ENCODE assay signal across 1 cellular context in the genomic region with DNA sequence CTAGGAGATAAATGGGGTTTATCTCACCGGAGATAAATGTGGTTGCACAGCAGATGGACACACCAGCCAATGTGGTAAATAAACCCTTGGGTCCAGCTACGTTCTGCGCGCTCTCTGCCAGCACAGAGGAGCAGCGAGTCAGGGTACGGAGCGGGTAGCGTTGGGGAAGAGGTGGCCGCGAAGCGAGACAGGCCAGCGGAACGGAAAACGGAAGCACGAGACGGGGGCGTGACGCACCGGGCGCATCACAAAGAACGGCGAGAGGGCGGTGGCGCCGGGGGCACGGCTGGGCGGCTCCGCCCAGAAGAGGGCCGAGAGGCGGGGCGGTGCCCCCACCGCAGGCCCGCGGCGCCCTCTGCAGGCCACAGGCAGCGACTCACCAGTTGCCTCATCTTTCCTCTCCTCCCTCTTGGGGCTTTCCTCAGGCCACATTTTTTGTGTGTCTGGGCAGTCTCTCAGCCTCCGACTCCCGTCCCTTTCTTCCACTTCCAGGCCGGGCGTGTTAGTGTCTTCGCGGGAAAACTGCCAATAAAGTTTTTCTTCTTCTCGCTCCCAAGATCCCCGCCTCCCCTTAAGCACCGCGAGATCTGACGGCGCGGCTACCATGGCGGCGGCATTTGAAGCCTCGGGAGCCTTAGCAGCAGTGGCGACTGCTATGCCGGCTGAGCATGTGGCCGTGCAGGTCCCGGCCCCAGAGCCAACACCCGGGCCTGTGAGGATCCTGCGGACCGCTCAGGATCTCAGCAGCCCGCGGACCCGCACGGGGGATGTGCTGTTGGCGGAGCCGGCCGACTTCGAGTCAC.
TF ChIP-seq lines count a peak whose summit lies in the region.

A gene with protein sequence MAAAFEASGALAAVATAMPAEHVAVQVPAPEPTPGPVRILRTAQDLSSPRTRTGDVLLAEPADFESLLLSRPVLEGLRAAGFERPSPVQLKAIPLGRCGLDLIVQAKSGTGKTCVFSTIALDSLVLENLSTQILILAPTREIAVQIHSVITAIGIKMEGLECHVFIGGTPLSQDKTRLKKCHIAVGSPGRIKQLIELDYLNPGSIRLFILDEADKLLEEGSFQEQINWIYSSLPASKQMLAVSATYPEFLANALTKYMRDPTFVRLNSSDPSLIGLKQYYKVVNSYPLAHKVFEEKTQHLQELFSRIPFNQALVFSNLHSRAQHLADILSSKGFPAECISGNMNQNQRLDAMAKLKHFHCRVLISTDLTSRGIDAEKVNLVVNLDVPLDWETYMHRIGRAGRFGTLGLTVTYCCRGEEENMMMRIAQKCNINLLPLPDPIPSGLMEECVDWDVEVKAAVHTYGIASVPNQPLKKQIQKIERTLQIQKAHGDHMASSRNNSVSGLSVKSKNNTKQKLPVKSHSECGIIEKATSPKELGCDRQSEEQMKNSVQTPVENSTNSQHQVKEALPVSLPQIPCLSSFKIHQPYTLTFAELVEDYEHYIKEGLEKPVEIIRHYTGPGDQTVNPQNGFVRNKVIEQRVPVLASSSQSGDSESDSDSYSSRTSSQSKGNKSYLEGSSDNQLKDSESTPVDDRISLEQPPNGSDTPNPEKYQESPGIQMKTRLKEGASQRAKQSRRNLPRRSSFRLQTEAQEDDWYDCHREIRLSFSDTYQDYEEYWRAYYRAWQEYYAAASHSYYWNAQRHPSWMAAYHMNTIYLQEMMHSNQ (plus strand): TSS at position 581 of the 803 bp plus-strand sequence. CDS start 24 bp downstream, at position 605.

TF ChIP-seq in HepG2, 621 proteins besides CTCF, POLR2A, EP300 and RAD21 (continued from another document and continues in another):
- TF ChIP-seq, protein P1, sequence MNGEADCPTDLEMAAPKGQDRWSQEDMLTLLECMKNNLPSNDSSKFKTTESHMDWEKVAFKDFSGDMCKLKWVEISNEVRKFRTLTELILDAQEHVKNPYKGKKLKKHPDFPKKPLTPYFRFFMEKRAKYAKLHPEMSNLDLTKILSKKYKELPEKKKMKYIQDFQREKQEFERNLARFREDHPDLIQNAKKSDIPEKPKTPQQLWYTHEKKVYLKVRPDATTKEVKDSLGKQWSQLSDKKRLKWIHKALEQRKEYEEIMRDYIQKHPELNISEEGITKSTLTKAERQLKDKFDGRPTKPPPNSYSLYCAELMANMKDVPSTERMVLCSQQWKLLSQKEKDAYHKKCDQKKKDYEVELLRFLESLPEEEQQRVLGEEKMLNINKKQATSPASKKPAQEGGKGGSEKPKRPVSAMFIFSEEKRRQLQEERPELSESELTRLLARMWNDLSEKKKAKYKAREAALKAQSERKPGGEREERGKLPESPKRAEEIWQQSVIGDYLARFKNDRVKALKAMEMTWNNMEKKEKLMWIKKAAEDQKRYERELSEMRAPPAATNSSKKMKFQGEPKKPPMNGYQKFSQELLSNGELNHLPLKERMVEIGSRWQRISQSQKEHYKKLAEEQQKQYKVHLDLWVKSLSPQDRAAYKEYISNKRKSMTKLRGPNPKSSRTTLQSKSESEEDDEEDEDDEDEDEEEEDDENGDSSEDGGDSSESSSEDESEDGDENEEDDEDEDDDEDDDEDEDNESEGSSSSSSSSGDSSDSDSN (CRISPR knock-in tag; IDR thresholded peaks at IDR 0.05): peak; percentile 85; the same call in 1 of the 2 replicates
- TF ChIP-seq ATF3 (CRISPR knock-in tag; IDR thresholded peaks at IDR 0.05) (no peak), GMEB2 (CRISPR knock-in tag; IDR thresholded peaks at IDR 0.05; ENCODE audit: low read depth) (no peak), ZNF614 (CRISPR knock-in tag; IDR thresholded peaks at IDR 0.05; ENCODE audit: borderline replicate concordance) (peak; percentile 40; the same call in 1 of the 2 replicates), ZNF136 (CRISPR knock-in tag; IDR thresholded peaks at IDR 0.05; ENCODE audit: low read depth) (0 out of 2 replicates have a peak, but pooled peaks have one; percentile 22), HOMEZ (CRISPR knock-in tag; IDR thresholded peaks at IDR 0.05; ENCODE audit: low read depth) (peak; percentile 22; the same call in 1 of the 2 replicates), MYPOP (CRISPR knock-in tag; IDR thresholded peaks at IDR 0.05) (peak; percentile 70), NFIC (IDR thresholded peaks at IDR 0.05; ENCODE audit: low read length) (no peak), PRPF4 (IDR thresholded peaks at IDR 0.05; ENCODE audit: low read depth, low read length, poor library complexity, severe bottlenecking) (peak; percentile 94), SNAI1 (CRISPR knock-in tag; IDR thresholded peaks at IDR 0.05; ENCODE audit: borderline replicate concordance) (no peak), ZNF772 (CRISPR knock-in tag; IDR thresholded peaks at IDR 0.05) (peak; percentile 70; the same call in 1 of the 2 replicates), ARNTL (CRISPR knock-in tag; IDR thresholded peaks at IDR 0.05) (peak; percentile 72; the same call in 1 of the 2 replicates), HDAC2 (CRISPR knock-in tag; IDR thresholded peaks at IDR 0.05) (peak; percentile 34; the same call in 1 of the 2 replicates), SOX5 (CRISPR knock-in tag; IDR thresholded peaks at IDR 0.05; ENCODE audit: borderline replicate concordance) (peak; percentile 70; the same call in 1 of the 2 replicates), CREB1 (IDR thresholded peaks at IDR 0.05) (peak; percentile 81), CREB1 (CRISPR knock-in tag; IDR thresholded peaks at IDR 0.05) (no peak), TBL1XR1 (IDR thresholded peaks at IDR 0.05; ENCODE audit: borderline replicate concordance, low read length, partially characterized antibody) (peak; percentile 46), PRDM4 (CRISPR knock-in tag; IDR thresholded peaks at IDR 0.05; ENCODE audit: borderline replicate concordance) (0 out of 2 replicates have a peak, but pooled peaks have one; percentile 60), ZNF224 (CRISPR knock-in tag; IDR thresholded peaks at IDR 0.05) (peak; percentile 25; the same call in 1 of the 2 replicates), ZNF256 (CRISPR knock-in tag; conservative IDR thresholded peaks at IDR 0.05) (no peak), ZNF710 (CRISPR knock-in tag; IDR thresholded peaks at IDR 0.05; ENCODE audit: borderline replicate concordance) (no peak), ZNF605 (CRISPR knock-in tag; IDR thresholded peaks at IDR 0.05) (peak; percentile 43; the same call in 1 of the 2 replicates), ZNF143 (CRISPR knock-in tag; IDR thresholded peaks at IDR 0.05) (peak; percentile 82), U2AF1 (optimal IDR thresholded peaks at IDR 0.05; ENCODE audit: low read depth, low read length) (peak; percentile 91), MNT (IDR thresholded peaks at IDR 0.05) (peak; percentile 37; the same call in 1 of the 2 replicates), ZNF841 (CRISPR knock-in tag; IDR thresholded peaks at IDR 0.05; ENCODE audit: borderline replicate concordance) (no peak), SAP130 (CRISPR knock-in tag; IDR thresholded peaks at IDR 0.05; ENCODE audit: low read depth) (peak; percentile 94), HOXA9 (CRISPR knock-in tag; IDR thresholded peaks at IDR 0.05; ENCODE audit: borderline replicate concordance) (no peak), DNMT3B (CRISPR knock-in tag; conservative IDR thresholded peaks at IDR 0.05) (0 out of 2 replicates have a peak, but pooled peaks have one; percentile 61), ZNF589 (CRISPR knock-in tag; conservative IDR thresholded peaks at IDR 0.05) (0 out of 2 replicates have a peak, but pooled peaks have one; percentile 49), BCL6 (CRISPR knock-in tag; IDR thresholded peaks at IDR 0.05) (no peak; the same call in none of the 2 replicates)
- TF ChIP-seq, protein P2, sequence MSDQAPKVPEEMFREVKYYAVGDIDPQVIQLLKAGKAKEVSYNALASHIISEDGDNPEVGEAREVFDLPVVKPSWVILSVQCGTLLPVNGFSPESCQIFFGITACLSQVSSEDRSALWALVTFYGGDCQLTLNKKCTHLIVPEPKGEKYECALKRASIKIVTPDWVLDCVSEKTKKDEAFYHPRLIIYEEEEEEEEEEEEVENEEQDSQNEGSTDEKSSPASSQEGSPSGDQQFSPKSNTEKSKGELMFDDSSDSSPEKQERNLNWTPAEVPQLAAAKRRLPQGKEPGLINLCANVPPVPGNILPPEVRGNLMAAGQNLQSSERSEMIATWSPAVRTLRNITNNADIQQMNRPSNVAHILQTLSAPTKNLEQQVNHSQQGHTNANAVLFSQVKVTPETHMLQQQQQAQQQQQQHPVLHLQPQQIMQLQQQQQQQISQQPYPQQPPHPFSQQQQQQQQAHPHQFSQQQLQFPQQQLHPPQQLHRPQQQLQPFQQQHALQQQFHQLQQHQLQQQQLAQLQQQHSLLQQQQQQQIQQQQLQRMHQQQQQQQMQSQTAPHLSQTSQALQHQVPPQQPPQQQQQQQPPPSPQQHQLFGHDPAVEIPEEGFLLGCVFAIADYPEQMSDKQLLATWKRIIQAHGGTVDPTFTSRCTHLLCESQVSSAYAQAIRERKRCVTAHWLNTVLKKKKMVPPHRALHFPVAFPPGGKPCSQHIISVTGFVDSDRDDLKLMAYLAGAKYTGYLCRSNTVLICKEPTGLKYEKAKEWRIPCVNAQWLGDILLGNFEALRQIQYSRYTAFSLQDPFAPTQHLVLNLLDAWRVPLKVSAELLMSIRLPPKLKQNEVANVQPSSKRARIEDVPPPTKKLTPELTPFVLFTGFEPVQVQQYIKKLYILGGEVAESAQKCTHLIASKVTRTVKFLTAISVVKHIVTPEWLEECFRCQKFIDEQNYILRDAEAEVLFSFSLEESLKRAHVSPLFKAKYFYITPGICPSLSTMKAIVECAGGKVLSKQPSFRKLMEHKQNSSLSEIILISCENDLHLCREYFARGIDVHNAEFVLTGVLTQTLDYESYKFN (CRISPR knock-in tag; conservative IDR thresholded peaks at IDR 0.05): peak; percentile 58
